ENCODE assay signal across 23 cellular contexts in genomic region chr11:86722748-86723147, GRCh38. TPM values are rescaled to one million over a fixed set of nuclear protein-coding genes. Genes with fewer than 3 reads are reported as not detected.
DNase-seq lines count a peak whose midpoint lies in the region; ATAC-seq and TF ChIP-seq lines count a peak whose summit lies in the region.
"Had no signal": no experiment of that assay in that cellular context is flagged by ENCODE, and none has a peak within 500 bp of the region (broad histone marks: within the 10 kb centered on the region; RNA-seq: fewer than 3 reads in every experiment).

No MANE protein-coding gene starts in this region.

- H3K79me2 ChIP-seq in mammary epithelial cell (ENCODE audit: insufficient read depth, low read length) = no peaks in the 10 kb centered on the region

- no peak overlapping the region for H2AFZ ChIP-seq in mammary epithelial cell (ENCODE audit: low read depth, low read length)

- H3K4me2 ChIP-seq in mammary epithelial cell (ENCODE audit: insufficient read depth, low read depth, low read length) = no peak overlapping the region
- H3K4me2 ChIP-seq: KMS-11 had no signal

- no peak for TF ChIP-seq POLR2A in breast epithelium (IDR thresholded peaks at IDR 0.05)

- H3K27me3 ChIP-seq in mammary epithelial cell (ENCODE audit: insufficient read depth, low read length) (no peaks in the 10 kb centered on the region), breast epithelium (no peaks in the 10 kb centered on the region), adipocyte (replicated peaks; ENCODE audit: control insufficient read depth, insufficient read depth, low read length) (no peaks in the 10 kb centered on the region), foreskin keratinocyte (no peaks in the 10 kb centered on the region), WERI-Rb-1 (ENCODE audit: insufficient read depth, low read depth, severe bottlenecking) (no peaks in the 10 kb centered on the region)
- H3K27me3 ChIP-seq: Peyer's patch, SJCRH30 had no signal

- dilution Hi-C loops in mammary epithelial cell (cut with HindIII; ENCODE audit: low sequenced_read_pairs) = no loop called here

- DNase-seq in mammary epithelial cell (no peak), breast epithelium (ENCODE audit: low spot score in 2 of 2) (no peak), adipocyte (ENCODE audit: low read depth) (no peak), foreskin keratinocyte (no peak), WERI-Rb-1 (no peak), OCI-M1 (lab: John Stamatoyannopoulos, UW) (no peak)
- DNase-seq: DMS153, DND-41, GOT3, NCI-H1048, NCI-H1417, NCI-H1694, NCI-H2081, NCI-H2227 treated with DMSO at 0.1 percent for 48 hours, NCI-H510A, NCI-H69, Peyer's patch, SJCRH30 had no signal

- no peaks in the 10 kb centered on the region for H4K20me1 ChIP-seq in mammary epithelial cell (ENCODE audit: insufficient read depth, low read length)

- H3K36me3 ChIP-seq in mammary epithelial cell (ENCODE audit: insufficient read depth, low read length) = no peaks in the 10 kb centered on the region
- H3K36me3 ChIP-seq in breast epithelium = no peaks in the 10 kb centered on the region
- no peaks in the 10 kb centered on the region for H3K36me3 ChIP-seq in adipocyte (ENCODE audit: control insufficient read depth, insufficient read depth, low read length, severe bottlenecking)
- no peaks in the 10 kb centered on the region for H3K36me3 ChIP-seq in WERI-Rb-1
- H3K36me3 ChIP-seq: Peyer's patch, SJCRH30 had no signal

- CTCF ChIA-PET in mammary epithelial cell (lab: Charles Lee; ENCODE audit: low non-redundant PET) = no interaction called here

- TF ChIP-seq CTCF in mammary epithelial cell (conservative IDR thresholded peaks at IDR 0.05 in 1 of 2, IDR thresholded peaks at IDR 0.05 in 1 of 2; ENCODE audit: extremely low read depth in 1 of 2, insufficient read depth in 1 of 2, low read depth in 1 of 2, low read length in 2 of 2) = no peak
- no peak for TF ChIP-seq CTCF in breast epithelium (IDR thresholded peaks at IDR 0.05)
- TF ChIP-seq CTCF in foreskin keratinocyte (conservative IDR thresholded peaks at IDR 0.05) = no peak
- TF ChIP-seq CTCF in WERI-Rb-1 (IDR thresholded peaks at IDR 0.05; ENCODE audit: low read depth, low read length) = no peak

- in situ Hi-C loops in mammary epithelial cell (cut with MboI; ENCODE audit: low sequenced_read_pairs in 2 of 2) = no loop called here

- intact Hi-C loops in mammary epithelial cell (cut with micrococcal nuclease) (loop anchor here (5.0 kb wide), 1 partner anchor 80 kb away; the partner anchor contains the start of gene PRSS23), breast epithelium (cut with DNase I; ENCODE audit: low total_unique reads) (no loop called here)

- H3K9ac ChIP-seq in mammary epithelial cell (ENCODE audit: insufficient read depth, low read length) = no peak overlapping the region
- peak overlapping the region; percentile 73 for H3K9ac ChIP-seq in adipocyte (ENCODE audit: low read length)
- H3K9ac ChIP-seq: KMS-11 had no signal

- ATAC-seq in foreskin keratinocyte (no peak), GM19035 (IDR thresholded peaks at IDR 0.05; ENCODE audit: unreplicated experiment) (no peak), GM19328 (IDR thresholded peaks at IDR 0.05; ENCODE audit: unreplicated experiment) (no peak)
- ATAC-seq: SK-N-SH treated with all-trans-retinoic acid at 6 μM for 48 hours had no signal

- no peak overlapping the region for H3K4me3 ChIP-seq in mammary epithelial cell (replicated peaks in 1 of 3; ENCODE audit: insufficient read depth in 1 of 3, low read depth in 2 of 3, low read length in 3 of 3)
- no peak overlapping the region for H3K4me3 ChIP-seq in breast epithelium
- H3K4me3 ChIP-seq in adipocyte (ENCODE audit: low read length) = no peak overlapping the region
- no peak overlapping the region for H3K4me3 ChIP-seq in WERI-Rb-1 (ENCODE audit: low read depth, low read length)
- H3K4me3 ChIP-seq: Peyer's patch, SJCRH30 had no signal

- peak overlapping the region; percentile 33 for H3K27ac ChIP-seq in mammary epithelial cell (ENCODE audit: insufficient read depth, low read depth, low read length)
- H3K27ac ChIP-seq in breast epithelium = no peak overlapping the region
- peak overlapping the region; percentile 60 for H3K27ac ChIP-seq in foreskin keratinocyte
- no peak overlapping the region for H3K27ac ChIP-seq in WERI-Rb-1
- H3K27ac ChIP-seq: KMS-11, Peyer's patch, SJCRH30 had no signal

- BruUV-seq in mammary epithelial cell (replicated peaks; lab: Mats Ljungman, UMichigan) = no TSS peak

- no peaks in the 10 kb centered on the region for H3K9me3 ChIP-seq in mammary epithelial cell (replicated peaks; ENCODE audit: insufficient read depth, low read length)
- peaks cover 0 to 19% of the 10 kb centered on the region in 2 donors for H3K9me3 ChIP-seq in breast epithelium
- peaks cover 9% of the 10 kb centered on the region for H3K9me3 ChIP-seq in adipocyte (ENCODE audit: control insufficient read depth, low read length)
- no peaks in the 10 kb centered on the region for H3K9me3 ChIP-seq in WERI-Rb-1 (ENCODE audit: severe bottlenecking)
- H3K9me3 ChIP-seq: Peyer's patch had no signal

- H3K4me1 ChIP-seq in mammary epithelial cell (ENCODE audit: insufficient read depth, low read length) (peaks cover 77% of the 10 kb centered on the region), breast epithelium (no peaks in the 10 kb centered on the region), adipocyte (ENCODE audit: control insufficient read depth, insufficient read depth, low read length) (peaks cover 45% of the 10 kb centered on the region), foreskin keratinocyte (peaks cover 62% of the 10 kb centered on the region)
- H3K4me1 ChIP-seq: Peyer's patch, SJCRH30 had no signal

RNA-seq across cellular contexts. Expression of gene ME3, which starts 50.3 kb away (rescaled TPM):
- 10 to 100 TPM in 1 of 2 donors, not detected in 1; 11.2 TPM for total RNA-seq in mammary epithelial cell
- 1.4 TPM for polyA plus RNA-seq in mammary epithelial cell
- polyA minus RNA-seq in mammary epithelial cell = not detected
- total RNA-seq in breast epithelium = 10 to 100 TPM; 53.0 to 68.5 (median 56.3) TPM
- total RNA-seq in foreskin keratinocyte = 2.4 and 3.7 TPM in 2 replicates
- 2.2 and 3.2 TPM in 2 replicates for polyA plus RNA-seq in foreskin keratinocyte
- total RNA-seq: OCI-LY7, SJCRH30 had no signal

Comparison
In these comparisons a context has a peak if more than half of its experiments do, and no peak if none do; other contexts are left out.
1. H3K27ac ChIP-seq: peak in mammary epithelial cell (single experiment) and foreskin keratinocyte (single experiment); none in breast epithelium (0 of 2) and WERI-Rb-1 (single experiment).
2. RNA of gene ME3, which starts 50.3 kb away (total RNA-seq): 53.0 to 68.5 TPM in breast epithelium; 11.2 TPM in mammary epithelial cell and 2.4 to 3.7 TPM in foreskin keratinocyte; every median in the first group is over 4 times any median in the second.